19 cellular contexts compared by ENCODE assay signal in the genomic region with DNA sequence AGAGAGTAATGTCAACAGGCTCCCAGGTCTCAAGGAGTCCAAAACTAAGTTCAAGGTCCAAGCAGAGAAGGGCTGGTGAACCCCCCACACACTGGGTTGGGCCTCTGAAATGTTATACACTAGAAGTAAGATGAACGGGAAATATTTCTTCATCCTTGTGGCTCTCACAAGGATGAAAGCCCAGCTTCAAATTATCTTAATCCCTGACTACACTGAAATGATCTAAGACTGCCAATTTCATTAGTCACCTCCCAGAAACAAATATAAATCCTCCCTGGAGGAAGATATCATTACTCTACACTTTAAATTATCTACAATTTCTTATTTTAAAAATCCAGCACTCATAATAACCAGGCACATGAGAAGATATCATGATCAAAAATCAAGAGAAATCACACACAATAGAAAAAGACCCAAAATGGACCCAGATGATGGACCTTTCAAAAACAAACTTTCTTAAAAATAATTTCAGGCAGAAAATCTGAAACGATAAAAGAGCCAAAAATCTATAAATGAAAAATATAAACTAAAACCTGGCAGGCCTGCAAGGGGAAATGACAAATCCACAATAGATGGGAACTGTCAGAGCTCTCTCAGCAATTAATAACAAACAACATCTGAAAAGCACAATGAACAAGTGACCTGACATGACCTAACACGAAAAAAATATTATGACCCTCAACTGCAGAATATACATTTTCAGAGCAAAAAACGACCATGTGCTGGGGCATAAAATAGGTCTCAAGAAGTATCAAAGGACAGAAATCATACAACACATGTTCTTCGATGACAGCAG.
"Had no signal": no experiment of that assay in that cellular context is flagged by ENCODE, and none has a peak within 500 bp of the region (broad histone marks: within the 10 kb centered on the region; RNA-seq: fewer than 3 reads in every experiment).

No MANE protein-coding gene starts in this region.

- H3K4me3 ChIP-seq: heart left ventricle, left lung, psoas muscle, testis, upper lobe of right lung had no signal

- H3K9me3 Mint-ChIP-seq: activated naive CD4-positive, alpha-beta T cell treated with anti-CD3 and anti-CD28 coated beads, Interleukin-2, amount 50 U/mL, for 72 hours; stimulated activated naive CD8-positive, alpha-beta T cell treated with anti-CD3 and anti-CD28 coated beads, Interleukin-15, Interleukin-2, amounts not matched to agents 100 ng/mL and 50 ng/mL, for 24 hours; T-helper 2 cell treated with Interferon-gamma antibody and Interleukin-4, amounts not matched to agents 5 μg/mL and 100 μg/mL, for 36 hours had no signal

- DNase-seq: activated CD4-positive, alpha-beta T cell treated with anti-CD3 and anti-CD28 coated beads, Interleukin-2, amount 50 U/mL, for 4 hours; activated CD4-positive, CD25-positive, alpha-beta regulatory T cell treated with anti-CD3 and anti-CD28 coated beads, Interleukin-2, amount 50 U/mL, for 72 hours; activated effector memory CD4-positive, alpha-beta T cell treated with Interleukin-2 at 50 U/mL for 16 hours; activated T-cell treated with anti-CD3 and anti-CD28 coated beads, Interleukin-2, amount 50 U/mL, for 1 hour; effector CD4-positive, alpha-beta T cell; foreskin melanocyte; heart left ventricle; islet precursor cell; left lung; mesenchymal stem cell; nephron progenitor cell; psoas muscle; stimulated activated CD4-positive, alpha-beta T cell treated with anti-CD3 and anti-CD28 coated beads, Interleukin-2, amount 100 ng/mL, for 48 hours; SW 1271; testis; upper lobe of right lung had no signal

- H3K27ac Mint-ChIP-seq: activated naive CD4-positive, alpha-beta T cell treated with anti-CD3 and anti-CD28 coated beads, Interleukin-2, amount 50 U/mL, for 72 hours; nephron progenitor cell; stimulated activated naive CD8-positive, alpha-beta T cell treated with anti-CD3 and anti-CD28 coated beads, Interleukin-15, Interleukin-2, amounts not matched to agents 100 ng/mL and 50 ng/mL, for 24 hours; T-helper 2 cell treated with Interferon-gamma antibody and Interleukin-4, amounts not matched to agents 5 μg/mL and 100 μg/mL, for 36 hours had no signal

- H3K4me3 Mint-ChIP-seq: nephron progenitor cell; stimulated activated naive CD8-positive, alpha-beta T cell treated with anti-CD3 and anti-CD28 coated beads, Interleukin-15, Interleukin-2, amounts not matched to agents 100 ng/mL and 50 ng/mL, for 24 hours; T-helper 2 cell treated with Interferon-gamma antibody and Interleukin-4, amounts not matched to agents 5 μg/mL and 100 μg/mL, for 36 hours had no signal

- H3K27me3 Mint-ChIP-seq: stimulated activated naive CD8-positive, alpha-beta T cell treated with anti-CD3 and anti-CD28 coated beads, Interleukin-15, Interleukin-2, amounts not matched to agents 100 ng/mL and 50 ng/mL, for 24 hours had no signal
